ENCODE assay signal across 11 cellular contexts in the genomic region with DNA sequence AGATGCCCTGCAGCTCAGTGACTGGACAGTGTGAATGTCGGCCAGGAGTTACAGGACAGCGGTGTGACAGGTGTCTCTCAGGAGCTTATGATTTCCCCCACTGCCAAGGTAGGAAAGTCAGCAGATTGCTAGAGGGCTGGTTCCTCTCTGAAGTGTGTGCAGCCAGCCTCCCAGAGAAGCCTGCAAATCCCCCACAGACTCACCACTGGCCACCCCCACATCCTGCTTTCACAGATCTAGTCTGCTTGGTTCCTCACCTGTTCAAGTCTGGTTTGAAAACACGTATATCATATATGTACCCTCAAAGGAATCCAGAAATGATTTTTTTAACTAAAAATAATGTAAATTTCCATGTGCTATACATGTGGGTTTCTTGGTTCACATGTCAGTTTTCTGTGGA.
DNase-seq lines count a peak whose midpoint lies in the region; ATAC-seq and TF ChIP-seq lines count a peak whose summit lies in the region.
"Had no signal": no experiment of that assay in that cellular context is flagged by ENCODE, and none has a peak within 500 bp of the region (broad histone marks: within the 10 kb centered on the region; RNA-seq: fewer than 3 reads in every experiment).

No MANE protein-coding gene starts in this region.

- TF ChIP-seq CTCF in nephron progenitor cell (IDR thresholded peaks at IDR 0.05): no peak

- no peaks in the 10 kb centered on the region for H3K27me3 ChIP-seq in H7 (ENCODE audit: control insufficient read depth, insufficient read depth, low read length)

- no peaks in the 10 kb centered on the region for H3K36me3 ChIP-seq in H7 (replicated peaks; ENCODE audit: control insufficient read depth, insufficient read depth, low read length)
- H3K36me3 ChIP-seq: thoracic aorta had no signal

- no peaks in the 10 kb centered on the region for H3K36me3 Mint-ChIP-seq in activated T-cell treated with anti-CD3 and anti-CD28 coated beads, Interleukin-2, amount 50 U/mL, for 72 hours (ENCODE audit: insufficient read depth in 2 of 2)
- H3K36me3 Mint-ChIP-seq in stimulated activated memory B cell treated with anti-CD40 and anti-IgM and Interleukin-4, amounts not matched to agents 10 μg/mL and 1 μg/mL and 100 μg/mL, for 72 hours: no peaks in the 10 kb centered on the region
- no peaks in the 10 kb centered on the region for H3K36me3 Mint-ChIP-seq in nephron progenitor cell (ENCODE audit: low read depth)

- H3K4me3 ChIP-seq in H7 (ENCODE audit: insufficient read depth, low read depth, low read length): no peak overlapping the region
- H3K4me3 ChIP-seq: thoracic aorta had no signal

- no peak overlapping the region for H3K27ac Mint-ChIP-seq in activated T-cell treated with anti-CD3 and anti-CD28 coated beads, Interleukin-2, amount 50 U/mL, for 72 hours
- H3K27ac Mint-ChIP-seq in stimulated activated memory B cell treated with anti-CD40 and anti-IgM and Interleukin-4, amounts not matched to agents 10 μg/mL and 1 μg/mL and 100 μg/mL, for 72 hours: no peak overlapping the region
- no peak overlapping the region for H3K27ac Mint-ChIP-seq in nephron progenitor cell

- H3K4me3 Mint-ChIP-seq in activated T-cell treated with anti-CD3 and anti-CD28 coated beads, Interleukin-2, amount 50 U/mL, for 72 hours: no peak overlapping the region
- no peak overlapping the region for H3K4me3 Mint-ChIP-seq in stimulated activated memory B cell treated with anti-CD40 and anti-IgM and Interleukin-4, amounts not matched to agents 10 μg/mL and 1 μg/mL and 100 μg/mL, for 72 hours
- H3K4me3 Mint-ChIP-seq in nephron progenitor cell: no peak overlapping the region

- peak; percentile 20 for DNase-seq in activated effector memory CD4-positive, alpha-beta T cell treated with Interleukin-2 at 50 U/mL for 16 hours
- DNase-seq in activated effector memory CD4-positive, alpha-beta T cell treated with anti-CD3 and anti-CD28 coated beads, Interleukin-2, amount 50 U/mL, for 16 hours: no peak
- peak in 1 of 2 donors; percentile 44 for DNase-seq in activated T-cell treated with anti-CD3 and anti-CD28 coated beads, Interleukin-2, amount 50 U/mL, for 72 hours
- no peak for DNase-seq in H7
- DNase-seq in NCI-H748 treated with DMSO at 0.1 percent for 48 hours (lab: John Stamatoyannopoulos, UW): no peak
- DNase-seq in nephron progenitor cell: no peak
- DNase-seq: ACHN, NCI-H187 treated with DMSO at 0.1 percent for 48 hours had no signal

- H3K27me3 Mint-ChIP-seq in activated T-cell treated with anti-CD3 and anti-CD28 coated beads, Interleukin-2, amount 50 U/mL, for 72 hours (ENCODE audit: low read depth): no peaks in the 10 kb centered on the region
- peaks cover 19% of the 10 kb centered on the region for H3K27me3 Mint-ChIP-seq in stimulated activated memory B cell treated with anti-CD40 and anti-IgM and Interleukin-4, amounts not matched to agents 10 μg/mL and 1 μg/mL and 100 μg/mL, for 72 hours
- peaks cover 10% of the 10 kb centered on the region for H3K27me3 Mint-ChIP-seq in nephron progenitor cell (ENCODE audit: low read depth, poor library complexity)

- H3K4me1 Mint-ChIP-seq in activated T-cell treated with anti-CD3 and anti-CD28 coated beads, Interleukin-2, amount 50 U/mL, for 72 hours (ENCODE audit: low read depth): peaks cover 15% of the 10 kb centered on the region
- peaks cover 11% of the 10 kb centered on the region for H3K4me1 Mint-ChIP-seq in stimulated activated memory B cell treated with anti-CD40 and anti-IgM and Interleukin-4, amounts not matched to agents 10 μg/mL and 1 μg/mL and 100 μg/mL, for 72 hours
- no peaks in the 10 kb centered on the region for H3K4me1 Mint-ChIP-seq in nephron progenitor cell

- ATAC-seq in HG02981 (IDR thresholded peaks at IDR 0.05; ENCODE audit: unreplicated experiment): peak; percentile 69
- ATAC-seq in activated T-cell treated with anti-CD3 and anti-CD28 coated beads, Interleukin-2, amount 50 U/mL, for 72 hours (replicated peaks in 1 of 2): peak; percentile 87 to 89
- ATAC-seq in stimulated activated memory B cell treated with anti-CD40 and anti-IgM and Interleukin-4, amounts not matched to agents 10 μg/mL and 1 μg/mL and 100 μg/mL, for 72 hours: peak; percentile 84

- H3K9me3 Mint-ChIP-seq in activated T-cell treated with anti-CD3 and anti-CD28 coated beads, Interleukin-2, amount 50 U/mL, for 72 hours: peaks cover 0 to 3% of the 10 kb centered on the region in 2 donors
- H3K9me3 Mint-ChIP-seq in stimulated activated memory B cell treated with anti-CD40 and anti-IgM and Interleukin-4, amounts not matched to agents 10 μg/mL and 1 μg/mL and 100 μg/mL, for 72 hours: peaks cover 3% of the 10 kb centered on the region
- H3K9me3 Mint-ChIP-seq in nephron progenitor cell: no peaks in the 10 kb centered on the region
